Comparison of ENCODE assay signal across 8 cellular contexts in genomic region chr2:68282814-68283812, GRCh38. TPM values are rescaled to one million over a fixed set of nuclear protein-coding genes. Genes with fewer than 3 reads are reported as not detected.
A peak's percentile ranks its signal among the peaks of the same experiment; 100 is the strongest.
DNase-seq lines count a peak whose midpoint lies in the region; ATAC-seq and TF ChIP-seq lines count a peak whose summit lies in the region.

No MANE protein-coding gene starts in this region.

- peak; percentile 69 for ATAC-seq in activated B cell treated with CpG ODN at 0.5 μM for 24 hours (ENCODE audit: low read depth)

- H3K36me3 Mint-ChIP-seq in activated B cell treated with CpG ODN at 0.5 μM for 24 hours (ENCODE audit: low read depth): no peaks in the 10 kb centered on the region

- H3K27ac Mint-ChIP-seq in activated B cell treated with CpG ODN at 0.5 μM for 24 hours: no peak overlapping the region

- DNase-seq in AML-193 (lab: John Stamatoyannopoulos, UW) (peak; percentile 25 to 52), ELR (ENCODE audit: low read depth) (peak; percentile 65), NAMALWA (ENCODE audit: low spot score) (peak; percentile 61), activated B cell treated with CpG ODN at 0.5 μM for 24 hours (no peak), hepatocyte (ENCODE audit: low spot score) (peak; percentile 54), tibial artery (no peak), NCI-H446 treated with DMSO at 0.1 percent for 48 hours (lab: John Stamatoyannopoulos, UW) (no peak), NCI-H524 treated with DMSO at 0.1 percent for 48 hours (lab: John Stamatoyannopoulos, UW) (no peak)

- H3K27me3 ChIP-seq in hepatocyte (peaks cover 4% of the 10 kb centered on the region), tibial artery (no peaks in the 10 kb centered on the region)

- POLR2A ChIA-PET in activated B cell treated with CpG ODN at 0.5 μM for 24 hours (lab: Charles Lee): interaction anchor here (1.0 to 1.5 kb wide), 2 partner anchors 30 to 87 kb away, joined by 3 to 6 read pairs; no protein-coding TSS in a partner anchor

- H3K4me3 ChIP-seq in hepatocyte (no peak overlapping the region), tibial artery (no peak overlapping the region)

- no peaks in the 10 kb centered on the region for H4K20me1 ChIP-seq in hepatocyte (ENCODE audit: insufficient read depth, poor library complexity, severe bottlenecking)

- no peak overlapping the region for H3K4me2 ChIP-seq in hepatocyte

- H3K36me3 ChIP-seq in hepatocyte (replicated peaks; ENCODE audit: insufficient read depth, low read depth) (no peaks in the 10 kb centered on the region), tibial artery (no peaks in the 10 kb centered on the region)

- H3K27me3 Mint-ChIP-seq in activated B cell treated with CpG ODN at 0.5 μM for 24 hours: no peaks in the 10 kb centered on the region

- TF ChIP-seq CTCF in activated B cell treated with CpG ODN at 0.5 μM for 24 hours (IDR thresholded peaks at IDR 0.05) (peak; percentile 82), hepatocyte (IDR thresholded peaks at IDR 0.05; ENCODE audit: poor library complexity) (peak; percentile 82), tibial artery (IDR thresholded peaks at IDR 0.05) (peak; percentile 65 to 67)

- H3K9me3 Mint-ChIP-seq in activated B cell treated with CpG ODN at 0.5 μM for 24 hours: no peaks in the 10 kb centered on the region

- intact Hi-C loops in activated B cell treated with CpG ODN at 0.5 μM for 24 hours (cut with micrococcal nuclease): loop anchor here (1.0 kb wide), 3 partner anchors 87 to 161 kb away; no protein-coding TSS in a partner anchor
- intact Hi-C loops in tibial artery (cut with DNase I; ENCODE audit: low total_unique reads): loop anchor here (10.0 kb wide), 1 partner anchor 88 kb away; no protein-coding TSS in a partner anchor

- H2AFZ ChIP-seq in hepatocyte: no peak overlapping the region

- WGBS in hepatocyte (ENCODE audit: low lambda C conversion rate, missing lambda C conversion rate): 51% methylated on average over 6 of the region's 6 CpGs

- H3K9me3 ChIP-seq in hepatocyte (ENCODE audit: low read depth) (no peaks in the 10 kb centered on the region), tibial artery (no peaks in the 10 kb centered on the region)

- H3K27ac ChIP-seq in hepatocyte (no peak overlapping the region), tibial artery (no peak overlapping the region)

- no peaks in the 10 kb centered on the region for H3K9me2 ChIP-seq in hepatocyte (replicated peaks; ENCODE audit: insufficient read depth)

- H3K4me1 Mint-ChIP-seq in activated B cell treated with CpG ODN at 0.5 μM for 24 hours: peaks cover 8% of the 10 kb centered on the region

- H3K79me2 ChIP-seq in hepatocyte: no peaks in the 10 kb centered on the region

- no peak overlapping the region for H3K4me3 Mint-ChIP-seq in activated B cell treated with CpG ODN at 0.5 μM for 24 hours

- no peaks in the 10 kb centered on the region for H3K4me1 ChIP-seq in hepatocyte (ENCODE audit: insufficient read depth)
- peaks cover 0 to 5% (median 2%) of the 10 kb centered on the region in 4 donors for H3K4me1 ChIP-seq in tibial artery

- CTCF ChIA-PET in activated B cell treated with CpG ODN at 0.5 μM for 24 hours (lab: Charles Lee): interaction anchor here (0.8 to 4.1 kb wide), 15 partner anchors 11 to 252 kb away, joined by 3 to 66 read pairs (median 6); partner anchors contain the start of gene C1D

RNA-seq across cellular contexts. Expression of gene PPP3R1, which starts 30.8 kb away (rescaled TPM):
- 53.5 and 56.2 TPM in 2 replicates for total RNA-seq in activated B cell treated with CpG ODN at 0.5 μM for 24 hours
- total RNA-seq in hepatocyte: 35.1 and 46.5 TPM in 2 replicates
- 3.5 and 5.1 TPM in 2 replicates for polyA plus RNA-seq in hepatocyte

RNA-seq across cellular contexts. Expression of gene CNRIP1, which starts 36.6 kb away (rescaled TPM):
- total RNA-seq in activated B cell treated with CpG ODN at 0.5 μM for 24 hours: not detected in 2 replicates
- total RNA-seq in hepatocyte: 5.8 and 7.9 TPM in 2 replicates
- polyA plus RNA-seq in hepatocyte: 3.1 and 8.6 TPM in 2 replicates

Comparison
In these comparisons a context has a peak if more than half of its experiments do, and no peak if none do; other contexts are left out.
1. DNase-seq: peak in AML-193 (2 of 2), ELR (single experiment), NAMALWA (single experiment) and hepatocyte (single experiment); none in activated B cell treated with CpG ODN at 0.5 μM for 24 hours (single experiment), tibial artery (0 of 2), NCI-H446 treated with DMSO at 0.1 percent for 48 hours (single experiment) and NCI-H524 treated with DMSO at 0.1 percent for 48 hours (single experiment).
2. Peak in every context shown above with its lines, with median percentiles within 50 percentile points of each other: CTCF ChIP-seq.